In genomic region chr5:124921694-124922093, GRCh38 we compare ENCODE assay signal across 13 cellular contexts.
A peak's percentile ranks its signal among the peaks of the same experiment; 100 is the strongest.
DNase-seq lines count a peak whose midpoint lies in the region; ATAC-seq, FAIRE-seq and TF ChIP-seq lines count a peak whose summit lies in the region.
"Had no signal": no experiment of that assay in that cellular context is flagged by ENCODE, and none has a peak within 500 bp of the region (broad histone marks: within the 10 kb centered on the region; RNA-seq: fewer than 3 reads in every experiment).

No MANE protein-coding gene starts in this region.

- H4K20me1 ChIP-seq in BLaER1 treated with 17β-estradiol and CSF1 and Interleukin-3, amounts not matched to agents 10 nM and 100 nM, result no peaks in the 10 kb centered on the region
- H4K20me1 ChIP-seq in OCI-LY3 (ENCODE audit: insufficient read depth, low read length), result no peaks in the 10 kb centered on the region

- FAIRE-seq in RCC 7860 (lab: Jason Lieb, UNC) (no peak), HTR-8/SVneo (lab: Jason Lieb, UNC) (no peak)
- FAIRE-seq: A549 had no signal

- H3K9me3 ChIP-seq in BLaER1 treated with 17β-estradiol and CSF1 and Interleukin-3, amounts not matched to agents 10 nM and 100 nM (replicated peaks in 1 of 11), result peaks cover 0 to 29% (median 14%) of the 10 kb centered on the region in 11 experiments; a peak in 16 of 22 replicates
- H3K9me3 ChIP-seq in OCI-LY3 (ENCODE audit: insufficient read depth, low read length) (no peaks in the 10 kb centered on the region), lower lobe of right lung (no peaks in the 10 kb centered on the region)
- H3K9me3 ChIP-seq: A549 had no signal

- H3K4me3 ChIP-seq in BLaER1 treated with 17β-estradiol and CSF1 and Interleukin-3, amounts not matched to agents 10 nM and 100 nM, result peak overlapping the region in 3 of 10 experiments; percentile 22 to 51 (median 41); a peak in 5 of 20 replicates
- peak overlapping the region; percentile 65 for H3K4me3 ChIP-seq in OCI-LY3 (ENCODE audit: low read length)
- no peak overlapping the region for H3K4me3 ChIP-seq in lower lobe of right lung
- H3K4me3 ChIP-seq: A549 had no signal

- H3K27ac ChIP-seq in BLaER1 treated with 17β-estradiol and CSF1 and Interleukin-3, amounts not matched to agents 10 nM and 100 nM, result peak overlapping the region in 6 of 11 experiments; percentile 18 to 51 (median 24); a peak in 6 of 22 replicates
- H3K27ac ChIP-seq in OCI-LY3 (ENCODE audit: low read length), result peak overlapping the region; percentile 83
- no peak overlapping the region for H3K27ac ChIP-seq in lower lobe of right lung
- H3K27ac ChIP-seq: A549 had no signal

- no peaks in the 10 kb centered on the region for H3K36me3 ChIP-seq in BLaER1 treated with 17β-estradiol and CSF1 and Interleukin-3, amounts not matched to agents 10 nM and 100 nM
- no peaks in the 10 kb centered on the region for H3K36me3 ChIP-seq in OCI-LY3 (replicated peaks; ENCODE audit: low read depth, low read length)
- no peaks in the 10 kb centered on the region for H3K36me3 ChIP-seq in lower lobe of right lung

- peaks cover 45 to 74% (median 60%) of the 10 kb centered on the region in 10 experiments for H3K4me1 ChIP-seq in BLaER1 treated with 17β-estradiol and CSF1 and Interleukin-3, amounts not matched to agents 10 nM and 100 nM
- H3K4me1 ChIP-seq in OCI-LY3 (ENCODE audit: low read length) (peaks cover 54% of the 10 kb centered on the region), lower lobe of right lung (peaks cover 12% of the 10 kb centered on the region)

- no peak for DNase-seq in lower lobe of right lung
- DNase-seq in RCC 7860 (ENCODE audit: low spot score), result no peak
- DNase-seq in HTR-8/SVneo (ENCODE audit: insufficient read length, low spot score), result no peak
- DNase-seq in SKM-1 treated with dmso at 0.1 percent for 144 hours (lab: John Stamatoyannopoulos, UW; ENCODE audit: unreplicated experiment), result no peak
- DNase-seq: activated CD4-positive, CD25-positive, alpha-beta regulatory T cell; activated gamma-delta T cell treated with Interleukin-2 at 50 U/mL for 16 hours; NCI-H1092 treated with DMSO at 0.1 percent for 48 hours had no signal

- H3K9ac ChIP-seq in BLaER1 treated with 17β-estradiol and CSF1 and Interleukin-3, amounts not matched to agents 10 nM and 100 nM, result peak overlapping the region in 4 of 11 experiments; percentile 22 to 56 (median 49); a peak in 7 of 22 replicates
- peak overlapping the region; percentile 56 for H3K9ac ChIP-seq in OCI-LY3 (ENCODE audit: low read length)

- H2AFZ ChIP-seq in OCI-LY3 (ENCODE audit: low read depth, low read length), result peak overlapping the region; percentile 31

- H3K27me3 ChIP-seq in BLaER1 treated with 17β-estradiol and CSF1 and Interleukin-3, amounts not matched to agents 10 nM and 100 nM, result no peaks in the 10 kb centered on the region
- H3K27me3 ChIP-seq in OCI-LY3 (ENCODE audit: low read depth, low read length) (no peaks in the 10 kb centered on the region), lower lobe of right lung (ENCODE audit: low read depth) (no peaks in the 10 kb centered on the region)

- intact Hi-C loops in lower lobe of right lung (cut with DNase I), result no loop called here

- TF ChIP-seq CTCF in OCI-LY3 (IDR thresholded peaks at IDR 0.05; ENCODE audit: low read depth, low read length) (no peak), lower lobe of right lung (IDR thresholded peaks at IDR 0.05) (no peak)

- H3K4me2 ChIP-seq in BLaER1 treated with 17β-estradiol and CSF1 and Interleukin-3, amounts not matched to agents 10 nM and 100 nM, result peak overlapping the region; percentile 58 to 85 (median 76)
- H3K4me2 ChIP-seq in OCI-LY3 (ENCODE audit: low read length), result peak overlapping the region; percentile 80
- H3K4me2 ChIP-seq: A549 had no signal

- ATAC-seq in GM19438 (IDR thresholded peaks at IDR 0.05; ENCODE audit: low read depth, unreplicated experiment) (peak; percentile 17), HG02938 (IDR thresholded peaks at IDR 0.05; ENCODE audit: unreplicated experiment) (peak; percentile 12), lower lobe of right lung (no peak)
- ATAC-seq: A549, sciatic nerve had no signal

- no peaks in the 10 kb centered on the region for H3K79me2 ChIP-seq in OCI-LY3 (ENCODE audit: low read length)

Comparison
In these comparisons a context has a peak if more than half of its experiments do, and no peak if none do; other contexts are left out.
1. ATAC-seq: peak in GM19438 (single experiment) and HG02938 (single experiment); none in lower lobe of right lung (0 of 2).